ENCODE assay signal across 1 cellular context in the genomic region with DNA sequence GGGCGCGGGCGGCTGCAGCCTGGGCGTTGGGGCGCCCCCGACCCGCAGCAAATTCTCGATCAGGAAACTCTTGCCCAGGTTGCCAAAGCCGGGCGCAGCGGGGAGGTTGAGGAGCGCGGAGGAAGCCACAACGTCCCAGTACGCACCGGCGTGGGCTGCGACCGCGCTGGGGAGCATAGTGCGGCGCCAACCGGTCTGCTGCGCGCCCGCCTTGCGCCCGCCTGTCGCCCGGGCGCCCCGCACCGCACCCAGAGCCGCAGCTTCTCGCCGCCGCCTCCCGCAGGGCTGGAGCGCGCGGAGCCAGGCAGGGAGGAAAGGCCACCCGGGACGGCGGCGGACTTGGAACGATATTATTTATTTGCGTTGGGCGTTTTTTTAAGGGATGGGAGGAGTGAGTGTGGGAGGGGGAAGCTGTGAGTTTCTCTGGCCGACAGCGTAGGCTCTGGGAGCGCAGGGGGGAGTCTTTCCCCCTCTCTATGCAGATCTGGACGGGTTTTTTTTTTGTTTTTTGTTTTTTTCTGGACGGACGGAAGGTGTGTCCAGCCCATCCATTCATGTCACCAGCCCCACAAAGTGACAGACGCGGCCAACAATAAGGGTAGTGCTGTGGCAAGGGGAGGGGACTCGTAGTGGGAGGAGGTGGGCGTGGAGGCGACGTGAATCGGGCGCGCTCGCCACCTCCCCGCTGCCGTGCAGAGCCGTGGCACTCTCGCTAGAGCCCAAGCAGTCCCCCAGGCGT.
A peak's percentile ranks its signal among the peaks of the same experiment; 100 is the strongest.
TF ChIP-seq lines count a peak whose summit lies in the region.

A gene (minus strand): TSS at position 349 of the 739 bp plus-strand sequence. CDS start 172 bp downstream, at position 177.

TF ChIP-seq in HEK293, 187 proteins besides CTCF, POLR2A, EP300 and RAD21 (continued from another document and continues in another):
- TF ChIP-seq, protein P1, sequence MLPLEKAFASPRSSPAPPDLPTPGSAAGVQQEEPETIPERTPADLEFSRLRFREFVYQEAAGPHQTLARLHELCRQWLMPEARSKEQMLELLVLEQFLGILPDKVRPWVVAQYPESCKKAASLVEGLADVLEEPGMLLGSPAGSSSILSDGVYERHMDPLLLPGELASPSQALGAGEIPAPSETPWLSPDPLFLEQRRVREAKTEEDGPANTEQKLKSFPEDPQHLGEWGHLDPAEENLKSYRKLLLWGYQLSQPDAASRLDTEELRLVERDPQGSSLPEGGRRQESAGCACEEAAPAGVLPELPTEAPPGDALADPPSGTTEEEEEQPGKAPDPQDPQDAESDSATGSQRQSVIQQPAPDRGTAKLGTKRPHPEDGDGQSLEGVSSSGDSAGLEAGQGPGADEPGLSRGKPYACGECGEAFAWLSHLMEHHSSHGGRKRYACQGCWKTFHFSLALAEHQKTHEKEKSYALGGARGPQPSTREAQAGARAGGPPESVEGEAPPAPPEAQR (tag by site-specific recombination; IDR thresholded peaks at IDR 0.05), result no peak
- peak; percentile 85 for TF ChIP-seq GLIS1 (tag by site-specific recombination; IDR thresholded peaks at IDR 0.05)
- TF ChIP-seq TRIM28 (IDR thresholded peaks at IDR 0.05; ENCODE audit: borderline replicate concordance, low read length), result no peak
- peak; percentile 78 for TF ChIP-seq ZIC2 (tag by site-specific recombination; IDR thresholded peaks at IDR 0.05)
- TF ChIP-seq, protein P2, sequence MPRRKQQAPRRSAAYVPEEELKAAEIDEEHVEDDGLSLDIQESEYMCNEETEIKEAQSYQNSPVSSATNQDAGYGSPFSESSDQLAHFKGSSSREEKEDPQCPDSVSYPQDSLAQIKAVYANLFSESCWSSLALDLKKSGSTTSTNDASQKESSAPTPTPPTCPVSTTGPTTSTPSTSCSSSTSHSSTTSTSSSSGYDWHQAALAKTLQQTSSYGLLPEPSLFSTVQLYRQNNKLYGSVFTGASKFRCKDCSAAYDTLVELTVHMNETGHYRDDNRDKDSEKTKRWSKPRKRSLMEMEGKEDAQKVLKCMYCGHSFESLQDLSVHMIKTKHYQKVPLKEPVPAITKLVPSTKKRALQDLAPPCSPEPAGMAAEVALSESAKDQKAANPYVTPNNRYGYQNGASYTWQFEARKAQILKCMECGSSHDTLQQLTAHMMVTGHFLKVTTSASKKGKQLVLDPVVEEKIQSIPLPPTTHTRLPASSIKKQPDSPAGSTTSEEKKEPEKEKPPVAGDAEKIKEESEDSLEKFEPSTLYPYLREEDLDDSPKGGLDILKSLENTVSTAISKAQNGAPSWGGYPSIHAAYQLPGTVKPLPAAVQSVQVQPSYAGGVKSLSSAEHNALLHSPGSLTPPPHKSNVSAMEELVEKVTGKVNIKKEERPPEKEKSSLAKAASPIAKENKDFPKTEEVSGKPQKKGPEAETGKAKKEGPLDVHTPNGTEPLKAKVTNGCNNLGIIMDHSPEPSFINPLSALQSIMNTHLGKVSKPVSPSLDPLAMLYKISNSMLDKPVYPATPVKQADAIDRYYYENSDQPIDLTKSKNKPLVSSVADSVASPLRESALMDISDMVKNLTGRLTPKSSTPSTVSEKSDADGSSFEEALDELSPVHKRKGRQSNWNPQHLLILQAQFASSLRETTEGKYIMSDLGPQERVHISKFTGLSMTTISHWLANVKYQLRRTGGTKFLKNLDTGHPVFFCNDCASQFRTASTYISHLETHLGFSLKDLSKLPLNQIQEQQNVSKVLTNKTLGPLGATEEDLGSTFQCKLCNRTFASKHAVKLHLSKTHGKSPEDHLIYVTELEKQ (tag by site-specific recombination; IDR thresholded peaks at IDR 0.05; ENCODE audit: borderline replicate concordance), result no peak
- no peak for TF ChIP-seq ZNF2 (tag by site-specific recombination; IDR thresholded peaks at IDR 0.05)
- no peak for TF ChIP-seq ZEB2 (tag by site-specific recombination; IDR thresholded peaks at IDR 0.05)
- TF ChIP-seq ZFP37 (tag by site-specific recombination; IDR thresholded peaks at IDR 0.05), result no peak
- TF ChIP-seq ZNF792 (tag by site-specific recombination; IDR thresholded peaks at IDR 0.05), result no peak
- TF ChIP-seq ZNF571 (tag by site-specific recombination; IDR thresholded peaks at IDR 0.05), result no peak
- TF ChIP-seq ZNF416 (tag by site-specific recombination; IDR thresholded peaks at IDR 0.05), result no peak
- TF ChIP-seq ZNF248 (tag by site-specific recombination; IDR thresholded peaks at IDR 0.05), result no peak
- TF ChIP-seq SP7 (tag by site-specific recombination; IDR thresholded peaks at IDR 0.05), result no peak
- TF ChIP-seq KLF10 (tag by site-specific recombination; IDR thresholded peaks at IDR 0.05), result peak; percentile 80
- no peak for TF ChIP-seq BCL11A (tag by site-specific recombination; IDR thresholded peaks at IDR 0.05; ENCODE audit: low read depth)
- no peak for TF ChIP-seq SCRT2 (tag by site-specific recombination; IDR thresholded peaks at IDR 0.05)
- TF ChIP-seq, protein P3, sequence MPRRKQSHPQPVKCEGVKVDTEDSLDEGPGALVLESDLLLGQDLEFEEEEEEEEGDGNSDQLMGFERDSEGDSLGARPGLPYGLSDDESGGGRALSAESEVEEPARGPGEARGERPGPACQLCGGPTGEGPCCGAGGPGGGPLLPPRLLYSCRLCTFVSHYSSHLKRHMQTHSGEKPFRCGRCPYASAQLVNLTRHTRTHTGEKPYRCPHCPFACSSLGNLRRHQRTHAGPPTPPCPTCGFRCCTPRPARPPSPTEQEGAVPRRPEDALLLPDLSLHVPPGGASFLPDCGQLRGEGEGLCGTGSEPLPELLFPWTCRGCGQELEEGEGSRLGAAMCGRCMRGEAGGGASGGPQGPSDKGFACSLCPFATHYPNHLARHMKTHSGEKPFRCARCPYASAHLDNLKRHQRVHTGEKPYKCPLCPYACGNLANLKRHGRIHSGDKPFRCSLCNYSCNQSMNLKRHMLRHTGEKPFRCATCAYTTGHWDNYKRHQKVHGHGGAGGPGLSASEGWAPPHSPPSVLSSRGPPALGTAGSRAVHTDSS (tag by site-specific recombination; IDR thresholded peaks at IDR 0.05), result no peak
- peak; percentile 47 for TF ChIP-seq KLF1 (tag by site-specific recombination; IDR thresholded peaks at IDR 0.05)
- TF ChIP-seq ZSCAN30 (tag by site-specific recombination; IDR thresholded peaks at IDR 0.05), result no peak
- TF ChIP-seq, protein P4, sequence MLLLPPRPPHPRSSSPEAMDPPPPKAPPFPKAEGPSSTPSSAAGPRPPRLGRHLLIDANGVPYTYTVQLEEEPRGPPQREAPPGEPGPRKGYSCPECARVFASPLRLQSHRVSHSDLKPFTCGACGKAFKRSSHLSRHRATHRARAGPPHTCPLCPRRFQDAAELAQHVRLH (tag by site-specific recombination; IDR thresholded peaks at IDR 0.05), result no peak
- no peak for TF ChIP-seq OVOL3 (tag by site-specific recombination; IDR thresholded peaks at IDR 0.05)
- no peak for TF ChIP-seq ZNF596 (tag by site-specific recombination; IDR thresholded peaks at IDR 0.05)
- TF ChIP-seq ZNF292 (tag by site-specific recombination; IDR thresholded peaks at IDR 0.05; ENCODE audit: borderline replicate concordance, low read depth), result no peak
- no peak for TF ChIP-seq ZNF664 (tag by site-specific recombination; IDR thresholded peaks at IDR 0.05)
- TF ChIP-seq, protein P5, sequence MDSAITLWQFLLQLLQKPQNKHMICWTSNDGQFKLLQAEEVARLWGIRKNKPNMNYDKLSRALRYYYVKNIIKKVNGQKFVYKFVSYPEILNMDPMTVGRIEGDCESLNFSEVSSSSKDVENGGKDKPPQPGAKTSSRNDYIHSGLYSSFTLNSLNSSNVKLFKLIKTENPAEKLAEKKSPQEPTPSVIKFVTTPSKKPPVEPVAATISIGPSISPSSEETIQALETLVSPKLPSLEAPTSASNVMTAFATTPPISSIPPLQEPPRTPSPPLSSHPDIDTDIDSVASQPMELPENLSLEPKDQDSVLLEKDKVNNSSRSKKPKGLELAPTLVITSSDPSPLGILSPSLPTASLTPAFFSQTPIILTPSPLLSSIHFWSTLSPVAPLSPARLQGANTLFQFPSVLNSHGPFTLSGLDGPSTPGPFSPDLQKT (IDR thresholded peaks at IDR 0.05; ENCODE audit: borderline replicate concordance, low read depth, low read length), result no peak
- TF ChIP-seq ZNF16 (tag by site-specific recombination; IDR thresholded peaks at IDR 0.05; ENCODE audit: low read depth), result no peak
- peak; percentile 94 for TF ChIP-seq ZFHX2 (tag by site-specific recombination; conservative IDR thresholded peaks at IDR 0.05)
- TF ChIP-seq ZNF777 (tag by site-specific recombination; IDR thresholded peaks at IDR 0.05; ENCODE audit: borderline replicate concordance), result peak; percentile 76; the same call in 1 of the 2 replicates
- TF ChIP-seq ZNF785 (tag by site-specific recombination; IDR thresholded peaks at IDR 0.05), result no peak
- no peak for TF ChIP-seq ZNF521 (tag by site-specific recombination; IDR thresholded peaks at IDR 0.05)
- TF ChIP-seq, protein P6, sequence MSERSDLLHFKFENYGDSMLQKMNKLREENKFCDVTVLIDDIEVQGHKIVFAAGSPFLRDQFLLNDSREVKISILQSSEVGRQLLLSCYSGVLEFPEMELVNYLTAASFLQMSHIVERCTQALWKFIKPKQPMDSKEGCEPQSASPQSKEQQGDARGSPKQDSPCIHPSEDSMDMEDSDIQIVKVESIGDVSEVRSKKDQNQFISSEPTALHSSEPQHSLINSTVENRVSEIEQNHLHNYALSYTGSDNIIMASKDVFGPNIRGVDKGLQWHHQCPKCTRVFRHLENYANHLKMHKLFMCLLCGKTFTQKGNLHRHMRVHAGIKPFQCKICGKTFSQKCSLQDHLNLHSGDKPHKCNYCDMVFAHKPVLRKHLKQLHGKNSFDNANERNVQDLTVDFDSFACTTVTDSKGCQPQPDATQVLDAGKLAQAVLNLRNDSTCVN (tag by site-specific recombination; optimal IDR thresholded peaks at IDR 0.05), result peak; percentile 58
- no peak for TF ChIP-seq RBAK (tag by site-specific recombination; IDR thresholded peaks at IDR 0.05)
- TF ChIP-seq, protein P7, sequence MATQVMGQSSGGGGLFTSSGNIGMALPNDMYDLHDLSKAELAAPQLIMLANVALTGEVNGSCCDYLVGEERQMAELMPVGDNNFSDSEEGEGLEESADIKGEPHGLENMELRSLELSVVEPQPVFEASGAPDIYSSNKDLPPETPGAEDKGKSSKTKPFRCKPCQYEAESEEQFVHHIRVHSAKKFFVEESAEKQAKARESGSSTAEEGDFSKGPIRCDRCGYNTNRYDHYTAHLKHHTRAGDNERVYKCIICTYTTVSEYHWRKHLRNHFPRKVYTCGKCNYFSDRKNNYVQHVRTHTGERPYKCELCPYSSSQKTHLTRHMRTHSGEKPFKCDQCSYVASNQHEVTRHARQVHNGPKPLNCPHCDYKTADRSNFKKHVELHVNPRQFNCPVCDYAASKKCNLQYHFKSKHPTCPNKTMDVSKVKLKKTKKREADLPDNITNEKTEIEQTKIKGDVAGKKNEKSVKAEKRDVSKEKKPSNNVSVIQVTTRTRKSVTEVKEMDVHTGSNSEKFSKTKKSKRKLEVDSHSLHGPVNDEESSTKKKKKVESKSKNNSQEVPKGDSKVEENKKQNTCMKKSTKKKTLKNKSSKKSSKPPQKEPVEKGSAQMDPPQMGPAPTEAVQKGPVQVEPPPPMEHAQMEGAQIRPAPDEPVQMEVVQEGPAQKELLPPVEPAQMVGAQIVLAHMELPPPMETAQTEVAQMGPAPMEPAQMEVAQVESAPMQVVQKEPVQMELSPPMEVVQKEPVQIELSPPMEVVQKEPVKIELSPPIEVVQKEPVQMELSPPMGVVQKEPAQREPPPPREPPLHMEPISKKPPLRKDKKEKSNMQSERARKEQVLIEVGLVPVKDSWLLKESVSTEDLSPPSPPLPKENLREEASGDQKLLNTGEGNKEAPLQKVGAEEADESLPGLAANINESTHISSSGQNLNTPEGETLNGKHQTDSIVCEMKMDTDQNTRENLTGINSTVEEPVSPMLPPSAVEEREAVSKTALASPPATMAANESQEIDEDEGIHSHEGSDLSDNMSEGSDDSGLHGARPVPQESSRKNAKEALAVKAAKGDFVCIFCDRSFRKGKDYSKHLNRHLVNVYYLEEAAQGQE (tag by site-specific recombination; IDR thresholded peaks at IDR 0.05), result no peak
- TF ChIP-seq ZBTB48 (tag by site-specific recombination; IDR thresholded peaks at IDR 0.05), result no peak
- no peak for TF ChIP-seq ZBTB7A (tag by site-specific recombination; IDR thresholded peaks at IDR 0.05; ENCODE audit: low read depth)
- no peak for TF ChIP-seq ZNF585B (tag by site-specific recombination; IDR thresholded peaks at IDR 0.05)
- no peak for TF ChIP-seq ZNF202 (tag by site-specific recombination; IDR thresholded peaks at IDR 0.05; ENCODE audit: borderline replicate concordance)
- no peak for TF ChIP-seq ZNF324 (tag by site-specific recombination; IDR thresholded peaks at IDR 0.05)
- TF ChIP-seq, protein P8, sequence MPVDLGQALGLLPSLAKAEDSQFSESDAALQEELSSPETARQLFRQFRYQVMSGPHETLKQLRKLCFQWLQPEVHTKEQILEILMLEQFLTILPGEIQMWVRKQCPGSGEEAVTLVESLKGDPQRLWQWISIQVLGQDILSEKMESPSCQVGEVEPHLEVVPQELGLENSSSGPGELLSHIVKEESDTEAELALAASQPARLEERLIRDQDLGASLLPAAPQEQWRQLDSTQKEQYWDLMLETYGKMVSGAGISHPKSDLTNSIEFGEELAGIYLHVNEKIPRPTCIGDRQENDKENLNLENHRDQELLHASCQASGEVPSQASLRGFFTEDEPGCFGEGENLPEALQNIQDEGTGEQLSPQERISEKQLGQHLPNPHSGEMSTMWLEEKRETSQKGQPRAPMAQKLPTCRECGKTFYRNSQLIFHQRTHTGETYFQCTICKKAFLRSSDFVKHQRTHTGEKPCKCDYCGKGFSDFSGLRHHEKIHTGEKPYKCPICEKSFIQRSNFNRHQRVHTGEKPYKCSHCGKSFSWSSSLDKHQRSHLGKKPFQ (tag by site-specific recombination; IDR thresholded peaks at IDR 0.05), result no peak
- peak; percentile 68; the same call in 1 of the 2 replicates for TF ChIP-seq KLF16 (tag by site-specific recombination; IDR thresholded peaks at IDR 0.05)
- no peak for TF ChIP-seq ZNF350 (tag by site-specific recombination; IDR thresholded peaks at IDR 0.05)
- no peak for TF ChIP-seq SALL2 (tag by site-specific recombination; IDR thresholded peaks at IDR 0.05; ENCODE audit: borderline replicate concordance)
- TF ChIP-seq, protein P9, sequence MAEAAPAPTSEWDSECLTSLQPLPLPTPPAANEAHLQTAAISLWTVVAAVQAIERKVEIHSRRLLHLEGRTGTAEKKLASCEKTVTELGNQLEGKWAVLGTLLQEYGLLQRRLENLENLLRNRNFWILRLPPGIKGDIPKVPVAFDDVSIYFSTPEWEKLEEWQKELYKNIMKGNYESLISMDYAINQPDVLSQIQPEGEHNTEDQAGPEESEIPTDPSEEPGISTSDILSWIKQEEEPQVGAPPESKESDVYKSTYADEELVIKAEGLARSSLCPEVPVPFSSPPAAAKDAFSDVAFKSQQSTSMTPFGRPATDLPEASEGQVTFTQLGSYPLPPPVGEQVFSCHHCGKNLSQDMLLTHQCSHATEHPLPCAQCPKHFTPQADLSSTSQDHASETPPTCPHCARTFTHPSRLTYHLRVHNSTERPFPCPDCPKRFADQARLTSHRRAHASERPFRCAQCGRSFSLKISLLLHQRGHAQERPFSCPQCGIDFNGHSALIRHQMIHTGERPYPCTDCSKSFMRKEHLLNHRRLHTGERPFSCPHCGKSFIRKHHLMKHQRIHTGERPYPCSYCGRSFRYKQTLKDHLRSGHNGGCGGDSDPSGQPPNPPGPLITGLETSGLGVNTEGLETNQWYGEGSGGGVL (tag by site-specific recombination; IDR thresholded peaks at IDR 0.05), result peak; percentile 77
